8 cellular contexts compared by ENCODE assay signal in genomic region chr6:34391711-34392496, GRCh38. TPM values are rescaled to one million over a fixed set of nuclear protein-coding genes. Genes with fewer than 3 reads are reported as not detected.
DNase-seq lines count a peak whose midpoint lies in the region; ATAC-seq, FAIRE-seq and TF ChIP-seq lines count a peak whose summit lies in the region.

No MANE protein-coding gene starts in this region.

- TF ChIP-seq POLR2A in GM12891 (IDR thresholded peaks at IDR 0.05; ENCODE audit: low read depth, low read length) = 0 out of 2 replicates have a peak, but pooled peaks have one; percentile 24
- peak; percentile 19 for TF ChIP-seq POLR2A in NB4 (IDR thresholded peaks at IDR 0.05; ENCODE audit: extremely low read depth, insufficient read length)

- H3K27ac ChIP-seq in skin epidermis = peak overlapping the region; percentile 86 to 99 (median 95)

- in situ Hi-C loops in astrocyte of the spinal cord (cut with HindIII; ENCODE audit: low sequenced_read_pairs) = no loop called here

- H3K4me3 ChIP-seq in NB4 (ENCODE audit: low read depth, low read length) = peak overlapping the region; percentile 95
- H3K4me3 ChIP-seq in astrocyte of the spinal cord (ENCODE audit: low read depth, low read length) = peak overlapping the region; percentile 78
- H3K4me3 ChIP-seq in iPS-18c (ENCODE audit: insufficient read depth, low read depth, low read length) = peak overlapping the region; percentile 86
- peak overlapping the region; percentile 70 to 100 (median 86) for H3K4me3 ChIP-seq in skin epidermis

- no peaks in the 10 kb centered on the region for H3K9me3 ChIP-seq in iPS-18c (ENCODE audit: control insufficient read depth, insufficient read depth, low read length)

- peak; percentile 54 for FAIRE-seq in GM12891 (lab: Jason Lieb, UNC)

- no peak for TF ChIP-seq CTCF in NB4 (IDR thresholded peaks at IDR 0.05; ENCODE audit: low read depth, low read length)
- no peak for TF ChIP-seq CTCF in astrocyte of the spinal cord (IDR thresholded peaks at IDR 0.05; ENCODE audit: low read depth, low read length)

- DNase-seq in GM12891 (ENCODE audit: insufficient read length, low spot score) (peak; percentile 30), NB4 (ENCODE audit: low read depth) (peak; percentile 86), T-helper 9 cell (peak; percentile 26), astrocyte of the spinal cord (ENCODE audit: low read depth, low spot score) (peak; percentile 55)

- ATAC-seq in HG02571 (IDR thresholded peaks at IDR 0.05; ENCODE audit: unreplicated experiment) = peak; percentile 37
- ATAC-seq in HG03139 (IDR thresholded peaks at IDR 0.05; ENCODE audit: unreplicated experiment) = no peak

TF ChIP-seq in GM12891, 5 proteins besides CTCF, POLR2A, EP300 and RAD21:
- TF ChIP-seq POLR2AphosphoS5 (IDR thresholded peaks at IDR 0.05; ENCODE audit: low read depth, low read length) = no peak; the same call in 1 of the 2 replicates
- TF ChIP-seq PAX5 (IDR thresholded peaks at IDR 0.05; ENCODE audit: insufficient read depth, low read length, severe bottlenecking) = no peak
- no peak for TF ChIP-seq POU2F2 (IDR thresholded peaks at IDR 0.05; ENCODE audit: low read depth, low read length)
- 0 out of 2 replicates have a peak, but pooled peaks have one; percentile 21 for TF ChIP-seq TAF1 (IDR thresholded peaks at IDR 0.05; ENCODE audit: low read depth, low read length)

RNA-seq across cellular contexts. Expression of gene NUDT3, which starts 0.6 kb away (rescaled TPM):
- polyA plus RNA-seq in GM12891 (2012; ENCODE audit: low read depth, missing spikeins) = 4.7 TPM

RNA-seq across cellular contexts. Expression of gene RPS10, which starts 34.0 kb away (rescaled TPM):
- polyA plus RNA-seq in GM12891 (2012; ENCODE audit: low read depth, missing spikeins) = 4,277 TPM

Comparison
In these comparisons a context has a peak if more than half of its experiments do, and no peak if none do; other contexts are left out.
1. DNase-seq: peak in every context shown above with its lines; median percentile 86 in NB4; 55 in astrocyte of the spinal cord; 30 in GM12891; 26 in T-helper 9 cell.